26 cellular contexts compared by ENCODE assay signal in the genomic region with DNA sequence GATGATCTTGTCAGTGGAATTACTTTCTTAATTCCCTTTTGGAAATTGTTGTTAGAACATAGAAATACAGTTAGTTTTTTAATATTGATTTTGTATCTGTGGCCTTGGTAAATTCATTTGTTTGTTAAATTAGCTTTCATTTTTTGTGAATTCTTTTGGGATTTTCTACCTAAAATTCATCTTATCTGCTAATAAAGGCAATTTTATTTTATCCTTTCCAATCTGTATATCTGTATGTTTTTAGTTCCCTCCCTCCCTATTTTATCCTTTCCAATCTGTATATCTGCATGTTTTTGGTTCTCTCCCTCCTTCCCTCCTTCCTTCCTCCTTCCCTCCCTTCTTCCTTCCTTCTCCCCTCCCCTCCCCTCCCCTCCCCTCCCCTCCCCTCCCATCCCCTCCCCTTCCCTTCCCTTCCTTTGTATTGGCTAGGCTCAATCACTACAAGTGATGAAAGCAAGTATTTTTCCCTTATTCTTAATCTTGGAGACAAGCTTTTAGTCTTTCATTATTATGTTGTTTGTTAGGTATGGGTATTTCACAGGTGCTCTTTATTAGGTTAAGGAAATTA.
"Had no signal": no experiment of that assay in that cellular context is flagged by ENCODE, and none has a peak within 500 bp of the region (broad histone marks: within the 10 kb centered on the region; RNA-seq: fewer than 3 reads in every experiment).

No MANE protein-coding gene starts in this region.

- DNase-seq: stimulated activated CD4-positive, alpha-beta T cell treated with anti-CD3 and anti-CD28 coated beads, Interleukin-2, amount 100 ng/mL, for 48 hours; stimulated activated CD4-positive, alpha-beta T cell treated with anti-CD3 and anti-CD28 coated beads, Interleukin-4, amount 100 ng/mL, for 1 hour; stimulated activated CD4-positive, alpha-beta T cell treated with anti-CD3 and anti-CD28 coated beads, Interleukin-4, amount 100 ng/mL, for 24 hours; stimulated activated CD4-positive, alpha-beta T cell treated with anti-CD3 and anti-CD28 coated beads, Interleukin-4, amount 100 ng/mL, for 4 hours; stimulated activated CD8-positive, alpha-beta memory T cell treated with anti-CD3 and anti-CD28 coated beads, Interleukin-4, amount 100 ng/mL, for 48 hours; stimulated activated naive B cell treated with anti-CD40 and anti-IgM and Interleukin-4, amounts not matched to agents 10 μg/mL and 1 μg/mL and 100 μg/mL, for 72 hours; stimulated activated naive CD4-positive, alpha-beta T cell; stimulated activated naive CD4-positive, alpha-beta T cell treated with Interleukin-2 at 50 U/mL for 16 hours; stimulated activated naive CD8-positive, alpha-beta T cell treated with anti-CD3 and anti-CD28 coated beads, Interleukin-15, amount 100 ng/mL, for 72 hours; stimulated activated naive CD8-positive, alpha-beta T cell treated with anti-CD3 and anti-CD28 coated beads, Interleukin-15, Interleukin-2, amounts not matched to agents 100 U/mL and 50 U/mL, for 24 hours; stomach; substantia nigra; testis; thyroid gland; tibial artery; trophoblast cell; upper lobe of left lung; upper lobe of right lung; uterus had no signal

- H3K27ac ChIP-seq: stomach, suprapubic skin, testis, thoracic aorta, thyroid gland, tibial artery, tibial nerve, upper lobe of left lung, upper lobe of right lung, uterus, vagina had no signal

- ATAC-seq: stimulated activated effector memory CD8-positive, alpha-beta T cell treated with anti-CD3 and anti-CD28 coated beads, Interleukin-12 subunit alpha, Interleukin-12 subunit beta, amount 100 ng/mL, for 72 hours; stimulated activated memory B cell treated with anti-CD40 and anti-IgM and Interleukin-4, amounts not matched to agents 10 μg/mL and 1 μg/mL and 100 μg/mL, for 72 hours; stimulated activated naive B cell treated with anti-CD40 and anti-IgM and Interleukin-4, amounts not matched to agents 10 μg/mL and 1 μg/mL and 100 μg/mL, for 72 hours; stimulated activated naive CD8-positive, alpha-beta T cell treated with anti-CD3 and anti-CD28 coated beads, Interleukin-15, amount 100 ng/mL, for 72 hours; stimulated activated naive CD8-positive, alpha-beta T cell treated with anti-CD3 and anti-CD28 coated beads, Interleukin-15, Interleukin-2, amounts not matched to agents 100 U/mL and 50 U/mL, for 24 hours; upper lobe of right lung had no signal

- H3K36me3 ChIP-seq: stomach, suprapubic skin, thoracic aorta, thyroid gland, tibial artery, tibial nerve, upper lobe of left lung, upper lobe of right lung, uterus, vagina had no signal

- H3K4me1 ChIP-seq: stomach, suprapubic skin, testis, thyroid gland, tibial artery, tibial nerve, upper lobe of left lung, upper lobe of right lung, uterus, vagina had no signal

- H3K27me3 ChIP-seq: stomach, suprapubic skin, testis, thyroid gland, tibial artery, tibial nerve, upper lobe of left lung, upper lobe of right lung, uterus, vagina had no signal

- H3K4me3 ChIP-seq: stomach, suprapubic skin, testis, thoracic aorta, thyroid gland, tibial artery, tibial nerve, upper lobe of left lung, upper lobe of right lung, uterus, vagina had no signal

- FAIRE-seq: urothelium cell line had no signal

- H3K9me3 ChIP-seq: stomach, suprapubic skin, testis, thoracic aorta, thyroid gland, tibial artery, upper lobe of left lung, upper lobe of right lung, uterus, vagina had no signal
